32 cellular contexts compared by ENCODE assay signal in genomic region chr11:119794756-119795155, GRCh38.
"Had no signal": no experiment of that assay in that cellular context is flagged by ENCODE, and none has a peak within 500 bp of the region (broad histone marks: within the 10 kb centered on the region; RNA-seq: fewer than 3 reads in every experiment).

No MANE protein-coding gene starts in this region.

- ATAC-seq: mucosa of descending colon; natural killer cell treated with Interleukin-12 subunit alpha and Interleukin-12 subunit beta and Interleukin-15 and Interleukin-18, amount 100 ng/mL, for 72 hours; stimulated activated naive B cell treated with anti-CD40 and anti-IgM and Interleukin-4, amounts not matched to agents 10 μg/mL and 1 μg/mL and 100 μg/mL, for 72 hours; T-cell had no signal

- H3K4me1 ChIP-seq: adrenal gland, esophagus muscularis mucosa, foreskin keratinocyte, heart left ventricle, left lung, prostate gland, sigmoid colon, stomach, tibial artery had no signal

- H3K4me3 ChIP-seq: adrenal gland, esophagus muscularis mucosa, heart left ventricle, left lung, mucosa of descending colon, ovary, prostate gland, sigmoid colon, stomach, suprapubic skin, tibial artery had no signal

- H3K4me3 Mint-ChIP-seq: activated B cell treated with CpG ODN at 0.5 μM for 24 hours; activated naive CD4-positive, alpha-beta T cell treated with anti-CD3 and anti-CD28 coated beads for 36 hours; activated naive CD8-positive, alpha-beta T cell treated with anti-CD3 and anti-CD28 coated beads for 36 hours; activated T-helper 1 cell treated with anti-CD3 and anti-CD28 coated beads, Interleukin-12 subunit alpha, Interleukin-12 subunit beta, Interleukin-2, Interleukin-4 antibody, amounts not matched to agents 30 ng/mL and 10 ng/mL and 1 ng/mL, durations not matched to agents 14 hours and 24 hours and 36 hours; immature natural killer cell; natural killer cell treated with Interleukin-12 subunit alpha and Interleukin-12 subunit beta and Interleukin-15 and Interleukin-18, amount 100 ng/mL, for 72 hours; stimulated activated naive B cell treated with anti-CD40 and anti-IgM and Interleukin-4, amounts not matched to agents 10 μg/mL and 1 μg/mL and 100 μg/mL, for 72 hours; T-cell had no signal

- H3K36me3 ChIP-seq: adrenal gland, esophagus muscularis mucosa, heart left ventricle, left lung, neutrophil, ovary, prostate gland, sigmoid colon, stomach, suprapubic skin, tibial artery had no signal

- H3K4me1 Mint-ChIP-seq: activated B cell treated with CpG ODN at 0.5 μM for 24 hours; activated naive CD8-positive, alpha-beta T cell treated with anti-CD3 and anti-CD28 coated beads for 36 hours; immature natural killer cell; stimulated activated naive B cell treated with anti-CD40 and anti-IgM and Interleukin-4, amounts not matched to agents 10 μg/mL and 1 μg/mL and 100 μg/mL, for 72 hours; T-cell had no signal

- H3K27ac Mint-ChIP-seq: activated B cell treated with CpG ODN at 0.5 μM for 24 hours; activated naive CD4-positive, alpha-beta T cell treated with anti-CD3 and anti-CD28 coated beads for 36 hours; activated naive CD8-positive, alpha-beta T cell treated with anti-CD3 and anti-CD28 coated beads for 36 hours; activated T-helper 1 cell treated with anti-CD3 and anti-CD28 coated beads, Interleukin-12 subunit alpha, Interleukin-12 subunit beta, Interleukin-2, Interleukin-4 antibody, amounts not matched to agents 30 ng/mL and 10 ng/mL and 1 ng/mL, durations not matched to agents 14 hours and 24 hours and 36 hours; immature natural killer cell; natural killer cell treated with Interleukin-12 subunit alpha and Interleukin-12 subunit beta and Interleukin-15 and Interleukin-18, amount 100 ng/mL, for 72 hours; stimulated activated naive B cell treated with anti-CD40 and anti-IgM and Interleukin-4, amounts not matched to agents 10 μg/mL and 1 μg/mL and 100 μg/mL, for 72 hours; T-cell had no signal

- H3K27me3 ChIP-seq: adrenal gland, ovary, tibial artery had no signal

- DNase-seq: activated B cell treated with CpG ODN at 0.5 μM for 24 hours; activated CD4-positive, alpha-beta T cell treated with anti-CD3 and anti-CD28 coated beads for 4 hours; activated CD4-positive, alpha-beta T cell treated with anti-CD3 and anti-CD28 coated beads, Interleukin-2, amount 50 U/mL, for 48 hours; activated CD8-positive, alpha-beta memory T cell treated with anti-CD3 and anti-CD28 coated beads for 24 hours; activated effector memory CD4-positive, alpha-beta T cell treated with anti-CD3 and anti-CD28 coated beads, Interleukin-2, amount 50 U/mL, for 16 hours; activated naive CD4-positive, alpha-beta T cell treated with anti-CD3 and anti-CD28 coated beads for 36 hours; activated naive CD8-positive, alpha-beta T cell treated with anti-CD3 and anti-CD28 coated beads for 36 hours; activated T-cell treated with anti-CD3 and anti-CD28 coated beads, Interleukin-2, amount 50 U/mL, for 1 hour; adrenal gland; central memory CD4-positive, alpha-beta T cell; dermis blood vessel endothelial cell; effector CD4-positive, alpha-beta T cell; immature natural killer cell; left lung; mucosa of descending colon; ovary; retina; sigmoid colon; small intestine; stimulated activated CD4-positive, alpha-beta T cell treated with anti-CD3 and anti-CD28 coated beads, Interleukin-1b, Interleukin-23, amount 100 ng/mL, for 48 hours; stimulated activated naive B cell treated with anti-CD40 and anti-IgM and Interleukin-4, amounts not matched to agents 10 μg/mL and 1 μg/mL and 100 μg/mL, for 72 hours; stomach; T-cell; tibial artery had no signal

- H3K27ac ChIP-seq: adrenal gland, esophagus muscularis mucosa, foreskin keratinocyte, heart left ventricle, left lung, neutrophil, ovary, prostate gland, sigmoid colon, stomach, suprapubic skin, tibial artery had no signal

- H3K36me3 Mint-ChIP-seq: activated naive CD8-positive, alpha-beta T cell treated with anti-CD3 and anti-CD28 coated beads for 36 hours; immature natural killer cell; natural killer cell treated with Interleukin-12 subunit alpha and Interleukin-12 subunit beta and Interleukin-15 and Interleukin-18, amount 100 ng/mL, for 72 hours; stimulated activated naive B cell treated with anti-CD40 and anti-IgM and Interleukin-4, amounts not matched to agents 10 μg/mL and 1 μg/mL and 100 μg/mL, for 72 hours; T-cell had no signal

- H3K9me3 ChIP-seq: adrenal gland, esophagus muscularis mucosa, heart left ventricle, left lung, mucosa of descending colon, neutrophil, ovary, prostate gland, sigmoid colon, stomach, suprapubic skin, tibial artery had no signal

- H3K9me3 Mint-ChIP-seq: activated B cell treated with CpG ODN at 0.5 μM for 24 hours; activated naive CD4-positive, alpha-beta T cell treated with anti-CD3 and anti-CD28 coated beads for 36 hours; activated naive CD8-positive, alpha-beta T cell treated with anti-CD3 and anti-CD28 coated beads for 36 hours; activated T-helper 1 cell treated with anti-CD3 and anti-CD28 coated beads, Interleukin-12 subunit alpha, Interleukin-12 subunit beta, Interleukin-2, Interleukin-4 antibody, amounts not matched to agents 30 ng/mL and 10 ng/mL and 1 ng/mL, durations not matched to agents 14 hours and 24 hours and 36 hours; immature natural killer cell; natural killer cell treated with Interleukin-12 subunit alpha and Interleukin-12 subunit beta and Interleukin-15 and Interleukin-18, amount 100 ng/mL, for 72 hours; stimulated activated naive B cell treated with anti-CD40 and anti-IgM and Interleukin-4, amounts not matched to agents 10 μg/mL and 1 μg/mL and 100 μg/mL, for 72 hours; T-cell had no signal
